ENCODE assay signal across 8 cellular contexts in genomic region chr7:91164948-91165845, GRCh38.
DNase-seq lines count a peak whose midpoint lies in the region; ATAC-seq lines count a peak whose summit lies in the region.

No MANE protein-coding gene starts in this region.

- DNase-seq in EH (ENCODE audit: low read depth) (peak; percentile 89), HPDE6-E6E7 (ENCODE audit: extremely low spot score) (peak; percentile 40), NCI-H345 treated with DMSO at 0.1 percent for 48 hours (lab: John Stamatoyannopoulos, UW; ENCODE audit: unreplicated experiment) (no peak), occipital lobe (lab: John Stamatoyannopoulos, UW) (no peak), NCI-H526 treated with DMSO at 0.1 percent for 48 hours (lab: John Stamatoyannopoulos, UW) (no peak)
- DNase-seq in stimulated activated CD4-positive, alpha-beta T cell treated with anti-CD3 and anti-CD28 coated beads, Interleukin-4, amount 100 ng/mL, for 24 hours: no peak

- ATAC-seq in GM21447 (IDR thresholded peaks at IDR 0.05; ENCODE audit: unreplicated experiment): peak; percentile 91
- peak; percentile 78 for ATAC-seq in esophagus mucosa

Comparison
In these comparisons a context has a peak if more than half of its experiments do, and no peak if none do; other contexts are left out.
1. DNase-seq: peak in EH (single experiment) and HPDE6-E6E7 (single experiment); none in NCI-H345 treated with DMSO at 0.1 percent for 48 hours (single experiment), occipital lobe (single experiment), stimulated activated CD4-positive, alpha-beta T cell treated with anti-CD3 and anti-CD28 coated beads, Interleukin-4, amount 100 ng/mL, for 24 hours (single experiment) and NCI-H526 treated with DMSO at 0.1 percent for 48 hours (single experiment).